8 cellular contexts compared by ENCODE assay signal in genomic region chr6:91081452-91082067, GRCh38.
A peak's percentile ranks its signal among the peaks of the same experiment; 100 is the strongest.
DNase-seq lines count a peak whose midpoint lies in the region; ATAC-seq and TF ChIP-seq lines count a peak whose summit lies in the region.

No MANE protein-coding gene starts in this region.

- in situ Hi-C loops in astrocyte of the spinal cord (cut with HindIII; ENCODE audit: low sequenced_read_pairs): no loop called here

- intact Hi-C loops in upper lobe of right lung (cut with DNase I): no loop called here

- H3K9me3 ChIP-seq in upper lobe of right lung: no peaks in the 10 kb centered on the region

- H3K27me3 ChIP-seq in upper lobe of right lung: no peaks in the 10 kb centered on the region

- DNase-seq in AG08395 (ENCODE audit: low spot score) (peak; percentile 38), NCI-H345 (lab: John Stamatoyannopoulos, UW) (peak; percentile 67), astrocyte of the spinal cord (ENCODE audit: low read depth, low spot score) (peak; percentile 79), iris pigment epithelial cell (ENCODE audit: low read depth) (peak; percentile 54), upper lobe of right lung (no peak)
- DNase-seq in activated naive CD4-positive, alpha-beta T cell treated with anti-CD3 and anti-CD28 coated beads, Interleukin-2, amount 50 U/mL, for 72 hours (ENCODE audit: low spot score in 2 of 2): no peak

- no peaks in the 10 kb centered on the region for H3K36me3 Mint-ChIP-seq in activated naive CD4-positive, alpha-beta T cell treated with anti-CD3 and anti-CD28 coated beads, Interleukin-2, amount 50 U/mL, for 72 hours

- TF ChIP-seq CTCF in astrocyte of the spinal cord (IDR thresholded peaks at IDR 0.05; ENCODE audit: low read depth, low read length) (peak; percentile 59), upper lobe of right lung (IDR thresholded peaks at IDR 0.05) (peak; percentile 61)

- H3K4me3 ChIP-seq in astrocyte of the spinal cord (ENCODE audit: low read depth, low read length) (no peak overlapping the region), upper lobe of right lung (no peak overlapping the region)

- ATAC-seq in GM18502 (IDR thresholded peaks at IDR 0.05; ENCODE audit: poor library complexity, unreplicated experiment) (peak; percentile 72), HG03108 (IDR thresholded peaks at IDR 0.05; ENCODE audit: unreplicated experiment) (peak; percentile 70), upper lobe of right lung (peak; percentile 61)
- no peak for ATAC-seq in activated naive CD4-positive, alpha-beta T cell treated with anti-CD3 and anti-CD28 coated beads, Interleukin-2, amount 50 U/mL, for 72 hours

- H3K9me3 Mint-ChIP-seq in activated naive CD4-positive, alpha-beta T cell treated with anti-CD3 and anti-CD28 coated beads, Interleukin-2, amount 50 U/mL, for 72 hours: no peaks in the 10 kb centered on the region

- H3K27ac Mint-ChIP-seq in activated naive CD4-positive, alpha-beta T cell treated with anti-CD3 and anti-CD28 coated beads, Interleukin-2, amount 50 U/mL, for 72 hours: no peak overlapping the region

- no peaks in the 10 kb centered on the region for H3K4me1 ChIP-seq in upper lobe of right lung

- no peaks in the 10 kb centered on the region for H3K36me3 ChIP-seq in upper lobe of right lung

- H3K27ac ChIP-seq in upper lobe of right lung: no peak overlapping the region

Comparison
In these comparisons a context has a peak if more than half of its experiments do, and no peak if none do; other contexts are left out.
1. DNase-seq: peak in AG08395 (single experiment), NCI-H345 (single experiment), astrocyte of the spinal cord (single experiment) and iris pigment epithelial cell (single experiment); none in upper lobe of right lung (single experiment) and activated naive CD4-positive, alpha-beta T cell treated with anti-CD3 and anti-CD28 coated beads, Interleukin-2, amount 50 U/mL, for 72 hours (0 of 2).
2. ATAC-seq: peak in GM18502 (single experiment), HG03108 (single experiment) and upper lobe of right lung (single experiment); none in activated naive CD4-positive, alpha-beta T cell treated with anti-CD3 and anti-CD28 coated beads, Interleukin-2, amount 50 U/mL, for 72 hours (0 of 2).